Comparison of ENCODE assay signal across 1 cellular context in genomic region chr1:175978476-175978875, GRCh38.
TF ChIP-seq lines count a peak whose summit lies in the region.

No MANE protein-coding gene starts in this region.

TF ChIP-seq in IMR-90, 13 proteins besides CTCF, POLR2A, EP300 and RAD21:
- TF ChIP-seq MXI1 (IDR thresholded peaks at IDR 0.05; ENCODE audit: borderline replicate concordance, low read depth, low read length) (no peak), CHD1 (IDR thresholded peaks at IDR 0.05; ENCODE audit: low read depth, low read length) (no peak), MAZ (IDR thresholded peaks at IDR 0.05; ENCODE audit: borderline replicate concordance, low read depth, low read length) (no peak), MAFK (IDR thresholded peaks at IDR 0.05; ENCODE audit: low read depth, low read length) (no peak), FOS (IDR thresholded peaks at IDR 0.05; ENCODE audit: low read depth, low read length) (no peak), RCOR1 (IDR thresholded peaks at IDR 0.05; ENCODE audit: insufficient replicate concordance, low read length) (no peak), CEBPB (IDR thresholded peaks at IDR 0.05; ENCODE audit: low read depth, low read length) (no peak), NFE2L2 (IDR thresholded peaks at IDR 0.05; ENCODE audit: low read depth, low read length) (no peak), SMC3 (IDR thresholded peaks at IDR 0.05; ENCODE audit: low read depth, low read length) (no peak), BHLHE40 (IDR thresholded peaks at IDR 0.05; ENCODE audit: low read depth, low read length) (no peak), RFX5 (IDR thresholded peaks at IDR 0.05; ENCODE audit: low read depth, low read length) (no peak), USF2 (IDR thresholded peaks at IDR 0.05; ENCODE audit: low read depth, low read length) (no peak), ELK1 (IDR thresholded peaks at IDR 0.05; ENCODE audit: borderline replicate concordance, low read depth, low read length) (no peak)
